In the genomic region with DNA sequence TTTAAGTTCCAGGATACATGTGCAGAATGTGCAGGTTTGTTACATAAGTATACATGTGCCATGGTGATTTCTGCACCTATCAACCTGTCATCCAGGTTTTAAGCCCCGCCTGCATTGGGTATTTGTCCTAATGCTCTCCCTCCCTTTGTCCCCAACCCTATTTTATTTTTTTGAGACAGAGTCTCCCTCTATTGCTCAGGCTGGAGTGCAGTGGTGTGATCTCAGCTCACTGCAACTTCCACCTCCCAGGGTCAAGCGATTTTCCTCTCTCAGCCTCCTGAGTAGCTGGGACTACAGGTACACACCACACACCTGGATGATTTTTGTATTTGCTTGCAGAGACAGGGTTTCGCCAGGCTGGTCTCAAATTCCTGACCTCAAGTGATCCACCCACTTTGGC, we compare ENCODE assay signal across 17 cellular contexts. TPM values are rescaled to one million over a fixed set of nuclear protein-coding genes. Genes with fewer than 3 reads are reported as not detected.
"Had no signal": no experiment of that assay in that cellular context is flagged by ENCODE, and none has a peak within 500 bp of the region (broad histone marks: within the 10 kb centered on the region; RNA-seq: fewer than 3 reads in every experiment).

No MANE protein-coding gene starts in this region.

RNA-seq across cellular contexts. Expression of a gene that starts 18.7 kb away (rescaled TPM):
- total RNA-seq: natural killer cell, occipital lobe, posterior vena cava, right atrium auricular region, smooth muscle cell had no signal
- polyA plus RNA-seq: neural cell, smooth muscle cell had no signal

RNA-seq across cellular contexts. Expression of a gene that starts 50.4 kb away (rescaled TPM):
- total RNA-seq: naive thymus-derived CD4-positive, alpha-beta T cell; natural killer cell; occipital lobe; osteoblast; ovary; posterior vena cava; prostate gland; pulmonary artery endothelial cell; right atrium auricular region; sciatic nerve; testis; tibial nerve; upper lobe of left lung; ureter; vagina had no signal
- polyA plus RNA-seq: naive thymus-derived CD4-positive, alpha-beta T cell; neural cell; ovary had no signal
